11 cellular contexts compared by ENCODE assay signal in the genomic region with DNA sequence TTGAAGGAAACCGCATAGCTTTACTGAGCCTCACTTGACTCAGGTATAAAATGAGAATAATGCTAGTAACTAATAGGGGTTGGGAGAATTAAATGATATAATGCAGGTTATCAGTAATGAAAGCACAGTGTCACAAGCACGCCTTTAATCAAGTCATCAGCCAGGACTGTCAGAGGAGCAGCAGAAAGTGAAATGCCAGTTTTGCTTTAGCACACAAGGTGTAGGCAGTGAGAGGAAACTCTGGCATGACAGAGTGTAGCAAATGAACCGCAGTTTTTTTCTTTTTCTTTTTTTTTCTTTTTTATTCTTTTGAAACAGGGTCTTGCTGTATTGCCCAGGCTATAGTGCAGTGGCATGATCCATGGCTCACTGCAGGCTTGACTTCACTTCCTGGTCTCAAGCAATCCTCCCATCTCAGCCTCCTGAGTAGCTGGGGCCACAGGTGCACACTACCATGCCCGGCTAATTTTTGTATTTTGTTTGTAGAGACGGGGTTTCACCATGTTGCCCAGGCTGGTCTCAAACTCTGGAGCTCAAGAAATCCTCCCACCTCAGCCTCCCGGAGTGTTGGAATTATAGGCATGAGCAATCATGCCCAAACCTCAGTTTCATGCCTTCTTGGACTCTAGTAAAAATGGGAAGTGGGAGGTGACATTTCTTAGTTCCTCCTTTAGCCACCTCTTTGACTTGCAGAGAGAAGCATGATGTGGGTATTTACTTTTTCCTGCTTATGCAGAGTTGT. TPM values are rescaled to one million over a fixed set of nuclear protein-coding genes. Genes with fewer than 3 reads are reported as not detected.
DNase-seq lines count a peak whose midpoint lies in the region; ATAC-seq and TF ChIP-seq lines count a peak whose summit lies in the region.
"Had no signal": no experiment of that assay in that cellular context is flagged by ENCODE, and none has a peak within 500 bp of the region (broad histone marks: within the 10 kb centered on the region; RNA-seq: fewer than 3 reads in every experiment).

No MANE protein-coding gene starts in this region.

- H3K4me3 Mint-ChIP-seq in WTC11 = no peak overlapping the region

- no peak overlapping the region for H3K27ac Mint-ChIP-seq in WTC11

- TF ChIP-seq CTCF in WTC11 (IDR thresholded peaks at IDR 0.05) (no peak), omental fat pad (IDR thresholded peaks at IDR 0.05) (no peak)

- CTCF ChIA-PET in WTC11 (lab: Charles Lee) = no interaction called here

- no peaks in the 10 kb centered on the region for H3K27me3 Mint-ChIP-seq in WTC11 (ENCODE audit: low read depth)

- POLR2A ChIA-PET in WTC11 (lab: Charles Lee) = no interaction called here

- peaks cover 2% of the 10 kb centered on the region; the same call in 1 of the 2 replicates for H3K4me1 Mint-ChIP-seq in WTC11

- peaks cover 51% of the 10 kb centered on the region for H3K36me3 Mint-ChIP-seq in WTC11

- ATAC-seq in GM19467 (IDR thresholded peaks at IDR 0.05; ENCODE audit: unreplicated experiment) (peak; percentile 69), HG03139 (IDR thresholded peaks at IDR 0.05; ENCODE audit: unreplicated experiment) (peak; percentile 76), WTC11 (no peak), omental fat pad (ENCODE audit: low FRiP score) (no peak)

- DNase-seq in GDM1 (lab: John Stamatoyannopoulos, UW) (peak; percentile 41), WTC11 (ENCODE audit: low spot score) (no peak), AG20443 (ENCODE audit: low spot score) (no peak), omental fat pad (ENCODE audit: low spot score) (no peak), T-helper 9 cell (no peak)
- DNase-seq in stimulated activated CD4-positive, alpha-beta T cell treated with anti-CD3 and anti-CD28 coated beads, Interleukin-2, amount 100 ng/mL, for 24 hours = no peak
- DNase-seq: activated CD8-positive, alpha-beta memory T cell treated with anti-CD3 and anti-CD28 coated beads for 24 hours; DND-41 had no signal

- peaks cover 26% of the 10 kb centered on the region for H3K9me3 Mint-ChIP-seq in WTC11

TF ChIP-seq in WTC11, 78 proteins besides CTCF, POLR2A, EP300 and RAD21:
- TF ChIP-seq, protein P1, sequence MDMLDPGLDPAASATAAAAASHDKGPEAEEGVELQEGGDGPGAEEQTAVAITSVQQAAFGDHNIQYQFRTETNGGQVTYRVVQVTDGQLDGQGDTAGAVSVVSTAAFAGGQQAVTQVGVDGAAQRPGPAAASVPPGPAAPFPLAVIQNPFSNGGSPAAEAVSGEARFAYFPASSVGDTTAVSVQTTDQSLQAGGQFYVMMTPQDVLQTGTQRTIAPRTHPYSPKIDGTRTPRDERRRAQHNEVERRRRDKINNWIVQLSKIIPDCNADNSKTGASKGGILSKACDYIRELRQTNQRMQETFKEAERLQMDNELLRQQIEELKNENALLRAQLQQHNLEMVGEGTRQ (CRISPR knock-in tag; IDR thresholded peaks at IDR 0.05) = no peak
- no peak for TF ChIP-seq ZNF281 (CRISPR knock-in tag; IDR thresholded peaks at IDR 0.05)
- peak; percentile 65; the same call in 1 of the 2 replicates for TF ChIP-seq ZNF121 (CRISPR knock-in tag; IDR thresholded peaks at IDR 0.05)
- no peak for TF ChIP-seq ZNF263 (CRISPR knock-in tag; IDR thresholded peaks at IDR 0.05; ENCODE audit: low read depth)
- no peak for TF ChIP-seq NFATC4 (CRISPR knock-in tag; IDR thresholded peaks at IDR 0.05)

RNA-seq across cellular contexts. Expression of gene SCAANT1, which starts 9.7 kb away (rescaled TPM):
- total RNA-seq in WTC11 (2021) (1.3 TPM in 1 of 3 replicates, not detected in the others), omental fat pad (not detected)
- total RNA-seq: M059J had no signal

RNA-seq across cellular contexts. Expression of gene ATXN7, which starts 58.2 kb away (rescaled TPM):
- total RNA-seq in WTC11 (2021) = 9.3 to 11.7 TPM (median 11.7 TPM) in 3 replicates
- 10 to 100 TPM; 22.5 to 74.5 (median 31.1) TPM for total RNA-seq in omental fat pad

RNA-seq across cellular contexts. Expression of gene THOC7, which starts 58.3 kb away (rescaled TPM):
- total RNA-seq in WTC11 (2021) (53.0 to 59.4 TPM (median 58.4 TPM) in 3 replicates), omental fat pad (10 to 100 TPM; 39.2 to 68.7 (median 41.8) TPM)

Comparison
In these comparisons a context has a peak if more than half of its experiments do, and no peak if none do; other contexts are left out.
1. ATAC-seq: peak in GM19467 (single experiment) and HG03139 (single experiment); none in WTC11 (single experiment) and omental fat pad (single experiment).